In genomic region chr3:187957209-187957981, GRCh38 we compare ENCODE assay signal across 19 cellular contexts.
DNase-seq lines count a peak whose midpoint lies in the region; ATAC-seq and TF ChIP-seq lines count a peak whose summit lies in the region.
"Had no signal": no experiment of that assay in that cellular context is flagged by ENCODE, and none has a peak within 500 bp of the region (broad histone marks: within the 10 kb centered on the region; RNA-seq: fewer than 3 reads in every experiment).

No MANE protein-coding gene starts in this region.

- no peak for TF ChIP-seq CTCF in right atrium auricular region (IDR thresholded peaks at IDR 0.05)

- no peak overlapping the region for H2AFZ ChIP-seq in GM23248

- DNase-seq in GM23248 = peak; percentile 11
- peak; percentile 63 for DNase-seq in NCI-H2227 treated with DMSO at 0.1 percent for 48 hours (lab: John Stamatoyannopoulos, UW)
- DNase-seq in right atrium auricular region (ENCODE audit: low spot score) = no peak
- no peak for DNase-seq in H7
- DNase-seq: activated CD4-positive, alpha-beta T cell treated with anti-CD3 and anti-CD28 coated beads, Interleukin-2, amount 50 U/mL, for 4 hours; mesendoderm; NCI-H1105; NCI-H748 treated with DMSO at 0.1 percent for 48 hours; sigmoid colon; SK-N-SH; stimulated activated CD4-positive, alpha-beta T cell treated with anti-CD3 and anti-CD28 coated beads, Interleukin-4, amount 100 ng/mL, for 24 hours had no signal

- ATAC-seq in HG02610 (IDR thresholded peaks at IDR 0.05; ENCODE audit: unreplicated experiment) (no peak), GM21423 (IDR thresholded peaks at IDR 0.05; ENCODE audit: unreplicated experiment) (no peak)
- ATAC-seq: K562, Panc1 had no signal

- H3K9me2 ChIP-seq in GM23248 (ENCODE audit: insufficient read depth) = no peaks in the 10 kb centered on the region
- H3K9me2 ChIP-seq: SK-N-SH had no signal

- H3K9ac ChIP-seq in GM23248 = no peak overlapping the region
- no peak overlapping the region for H3K9ac ChIP-seq in skeletal muscle satellite cell (ENCODE audit: low read depth, low read length)
- H3K9ac ChIP-seq: SK-N-SH had no signal

- WGBS in GM23248 (ENCODE audit: low coverage in 1 of 2, low lambda C conversion rate in 2 of 2, missing lambda C conversion rate in 2 of 2), 2 experiments = 80 to 82% methylated on average over 4 of the region's 4 CpGs

- H3K4me1 ChIP-seq in GM23248 (ENCODE audit: insufficient read depth) = peaks cover 28% of the 10 kb centered on the region
- peaks cover 0 to 29% of the 10 kb centered on the region in 2 donors for H3K4me1 ChIP-seq in right atrium auricular region
- H3K4me1 ChIP-seq in skeletal muscle satellite cell (ENCODE audit: control insufficient read depth, insufficient read depth, low read length) = peaks cover 34% of the 10 kb centered on the region
- H3K4me1 ChIP-seq: sigmoid colon had no signal

- in situ Hi-C loops in GM23248 (cut with MboI) = loop anchor here (25.0 kb wide), 1 partner anchor 195 kb away; no protein-coding TSS in a partner anchor

- no peak overlapping the region for H3K4me3 ChIP-seq in GM23248
- no peak overlapping the region for H3K4me3 ChIP-seq in right atrium auricular region
- H3K4me3 ChIP-seq in skeletal muscle satellite cell (ENCODE audit: low read length) = no peak overlapping the region
- no peak overlapping the region for H3K4me3 ChIP-seq in H7 (ENCODE audit: insufficient read depth, low read depth, low read length)
- H3K4me3 ChIP-seq: cardiac muscle cell, esophagus muscularis mucosa, K562, sigmoid colon, thoracic aorta had no signal

- H3K27me3 ChIP-seq in GM23248 (replicated peaks; ENCODE audit: insufficient read depth) (no peaks in the 10 kb centered on the region), right atrium auricular region (no peaks in the 10 kb centered on the region), skeletal muscle satellite cell (ENCODE audit: control insufficient read depth, insufficient read depth, low read length) (no peaks in the 10 kb centered on the region), H7 (ENCODE audit: control insufficient read depth, insufficient read depth, low read length) (no peaks in the 10 kb centered on the region)
- H3K27me3 ChIP-seq: cardiac muscle cell, esophagus muscularis mucosa, sigmoid colon had no signal

- H3K79me2 ChIP-seq in GM23248 (ENCODE audit: insufficient read depth) = no peaks in the 10 kb centered on the region

- H3K9me3 ChIP-seq in GM23248 (ENCODE audit: low read depth) = no peaks in the 10 kb centered on the region
- no peaks in the 10 kb centered on the region for H3K9me3 ChIP-seq in right atrium auricular region
- no peaks in the 10 kb centered on the region for H3K9me3 ChIP-seq in skeletal muscle satellite cell (replicated peaks; ENCODE audit: low read length)
- H3K9me3 ChIP-seq: esophagus muscularis mucosa, sigmoid colon, SK-N-SH, thoracic aorta had no signal

- H3K27ac ChIP-seq in GM23248 (no peak overlapping the region), right atrium auricular region (peak overlapping the region; percentile 14 to 58)
- H3K27ac ChIP-seq: cardiac muscle cell, esophagus muscularis mucosa, sigmoid colon, thoracic aorta had no signal

- H3K36me3 ChIP-seq in GM23248 (ENCODE audit: low read depth) (no peaks in the 10 kb centered on the region), right atrium auricular region (no peaks in the 10 kb centered on the region), skeletal muscle satellite cell (ENCODE audit: insufficient read depth, low read length) (no peaks in the 10 kb centered on the region), H7 (replicated peaks; ENCODE audit: control insufficient read depth, insufficient read depth, low read length) (no peaks in the 10 kb centered on the region)
- H3K36me3 ChIP-seq: cardiac muscle cell, esophagus muscularis mucosa, sigmoid colon, thoracic aorta had no signal

- H3K4me2 ChIP-seq in GM23248 (ENCODE audit: unreplicated experiment) (no peak overlapping the region), skeletal muscle satellite cell (ENCODE audit: low read length) (peak overlapping the region; percentile 0)
- H3K4me2 ChIP-seq: SK-N-SH had no signal

- peaks cover 25% of the 10 kb centered on the region for H3F3A ChIP-seq in GM23248 (ENCODE audit: insufficient read depth)

- no peaks in the 10 kb centered on the region for H4K20me1 ChIP-seq in GM23248 (ENCODE audit: insufficient read depth)

Comparison
In these comparisons a context has a peak if more than half of its experiments do, and no peak if none do; other contexts are left out.
1. DNase-seq: peak in GM23248 (single experiment) and NCI-H2227 treated with DMSO at 0.1 percent for 48 hours (single experiment); none in right atrium auricular region (single experiment) and H7 (single experiment).